ENCODE assay signal across 2 cellular contexts in the genomic region with DNA sequence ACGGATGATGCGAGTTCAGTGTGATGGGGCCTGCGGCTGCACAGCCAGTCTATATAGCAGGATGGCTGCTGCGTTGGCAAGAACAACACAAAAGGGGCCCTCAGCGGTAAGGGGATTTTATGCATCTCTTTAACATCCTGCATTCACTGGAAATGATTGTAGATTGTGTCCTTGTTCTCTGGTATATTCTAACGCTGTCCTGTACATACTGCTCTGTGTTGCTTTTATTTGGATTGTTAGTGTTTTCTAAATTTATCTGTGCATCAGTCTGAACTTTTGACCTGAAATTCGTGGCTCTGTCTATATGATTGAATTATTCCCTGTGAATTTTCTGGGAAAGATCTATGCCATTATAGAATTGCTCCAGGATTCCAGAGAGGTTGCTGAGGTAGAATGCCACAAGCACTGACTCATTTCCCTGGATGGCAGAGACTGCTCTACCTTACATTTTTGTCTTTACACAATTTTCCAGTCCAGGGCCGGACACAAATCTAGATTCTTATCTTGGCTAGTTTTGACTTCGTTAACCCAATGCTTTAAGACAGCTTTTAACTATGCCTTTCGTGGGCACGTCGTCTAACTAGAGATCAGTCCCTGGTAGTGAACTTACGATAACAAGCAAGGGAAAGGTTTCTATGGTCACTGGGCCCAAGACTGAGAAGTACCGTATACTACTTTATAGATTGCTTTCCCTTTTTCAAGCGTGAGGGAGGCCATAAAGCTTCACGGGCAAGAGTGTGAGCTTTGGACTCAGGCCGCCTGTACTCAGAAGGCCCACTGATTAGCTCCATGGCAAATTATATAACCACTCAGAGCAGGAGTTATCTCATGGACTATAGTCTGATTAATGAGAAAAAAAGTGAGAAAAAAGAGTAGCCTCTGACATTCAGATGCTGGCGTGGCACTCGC.
TF ChIP-seq lines count a peak whose summit lies in the region.

A gene with protein sequence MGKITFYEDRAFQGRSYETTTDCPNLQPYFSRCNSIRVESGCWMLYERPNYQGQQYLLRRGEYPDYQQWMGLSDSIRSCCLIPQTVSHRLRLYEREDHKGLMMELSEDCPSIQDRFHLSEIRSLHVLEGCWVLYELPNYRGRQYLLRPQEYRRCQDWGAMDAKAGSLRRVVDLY (minus strand): TSS at position 25 of the 909 bp plus-strand sequence. CDS start 36 bp downstream, outside the sequence.

TF ChIP-seq in HEK293, 187 proteins besides CTCF, POLR2A, EP300 and RAD21:
- TF ChIP-seq ZNF658 (tag by site-specific recombination; IDR thresholded peaks at IDR 0.05) (no peak), TRIM28 (IDR thresholded peaks at IDR 0.05; ENCODE audit: borderline replicate concordance, low read length) (peak; percentile 57; the same call in 1 of the 2 replicates)

TF ChIP-seq in SK-N-SH, 30 proteins besides CTCF, POLR2A, EP300 and RAD21:
- TF ChIP-seq, protein P1, sequence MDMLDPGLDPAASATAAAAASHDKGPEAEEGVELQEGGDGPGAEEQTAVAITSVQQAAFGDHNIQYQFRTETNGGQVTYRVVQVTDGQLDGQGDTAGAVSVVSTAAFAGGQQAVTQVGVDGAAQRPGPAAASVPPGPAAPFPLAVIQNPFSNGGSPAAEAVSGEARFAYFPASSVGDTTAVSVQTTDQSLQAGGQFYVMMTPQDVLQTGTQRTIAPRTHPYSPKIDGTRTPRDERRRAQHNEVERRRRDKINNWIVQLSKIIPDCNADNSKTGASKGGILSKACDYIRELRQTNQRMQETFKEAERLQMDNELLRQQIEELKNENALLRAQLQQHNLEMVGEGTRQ (IDR thresholded peaks at IDR 0.05; ENCODE audit: borderline replicate concordance, low read depth, low read length): no peak
- TF ChIP-seq RCOR1 (IDR thresholded peaks at IDR 0.05; ENCODE audit: low read length) (peak; percentile 43; the same call in 1 of the 2 replicates), ELF1 (IDR thresholded peaks at IDR 0.05) (no peak), SMC3 (IDR thresholded peaks at IDR 0.05; ENCODE audit: low read depth, low read length) (no peak), FOXM1 (IDR thresholded peaks at IDR 0.05; ENCODE audit: low read depth) (no peak), GABPA (IDR thresholded peaks at IDR 0.05; ENCODE audit: low read depth) (no peak), MXI1 (IDR thresholded peaks at IDR 0.05; ENCODE audit: low read depth, low read length) (no peak), FOXJ3 (CRISPR knock-in tag; IDR thresholded peaks at IDR 0.05) (no peak), MEF2A (IDR thresholded peaks at IDR 0.05; ENCODE audit: borderline replicate concordance, low read depth) (no peak), JUND (IDR thresholded peaks at IDR 0.05) (peak; percentile 64), GATA2 (CRISPR knock-in tag; IDR thresholded peaks at IDR 0.05) (peak; percentile 61), TAF1 (IDR thresholded peaks at IDR 0.05; ENCODE audit: borderline replicate concordance, low read depth, low read length) (0 out of 2 replicates have a peak, but pooled peaks have one; percentile 19), TCF12 (IDR thresholded peaks at IDR 0.05) (peak; percentile 51; the same call in 1 of the 2 replicates), RXRA (IDR thresholded peaks at IDR 0.05; ENCODE audit: borderline replicate concordance, low read depth) (peak; percentile 54; the same call in 1 of the 2 replicates), RFX5 (IDR thresholded peaks at IDR 0.05; ENCODE audit: low read length) (no peak), EZH2phosphoT487 (IDR thresholded peaks at IDR 0.05; ENCODE audit: borderline replicate concordance, low read depth) (no peak), POLR2AphosphoS5 (IDR thresholded peaks at IDR 0.05; ENCODE audit: low read depth, low read length) (peak; percentile 33; the same call in 1 of the 2 replicates), YY1 (IDR thresholded peaks at IDR 0.05; ENCODE audit: low read depth) (no peak), FOSL2 (IDR thresholded peaks at IDR 0.05; ENCODE audit: borderline replicate concordance, low read depth) (peak; percentile 63; the same call in 1 of the 2 replicates), CHD2 (IDR thresholded peaks at IDR 0.05; ENCODE audit: low read length, partially characterized antibody) (no peak), NFIC (IDR thresholded peaks at IDR 0.05; ENCODE audit: borderline replicate concordance) (peak; percentile 22; the same call in 1 of the 2 replicates), SIN3A (IDR thresholded peaks at IDR 0.05; ENCODE audit: borderline replicate concordance, low read depth, low read length) (no peak), NRF1 (IDR thresholded peaks at IDR 0.05; ENCODE audit: low read depth, low read length) (no peak), TEAD4 (IDR thresholded peaks at IDR 0.05; ENCODE audit: borderline replicate concordance, insufficient read depth) (no peak)
- TF ChIP-seq, protein P2, sequence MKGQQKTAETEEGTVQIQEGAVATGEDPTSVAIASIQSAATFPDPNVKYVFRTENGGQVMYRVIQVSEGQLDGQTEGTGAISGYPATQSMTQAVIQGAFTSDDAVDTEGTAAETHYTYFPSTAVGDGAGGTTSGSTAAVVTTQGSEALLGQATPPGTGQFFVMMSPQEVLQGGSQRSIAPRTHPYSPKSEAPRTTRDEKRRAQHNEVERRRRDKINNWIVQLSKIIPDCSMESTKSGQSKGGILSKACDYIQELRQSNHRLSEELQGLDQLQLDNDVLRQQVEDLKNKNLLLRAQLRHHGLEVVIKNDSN (IDR thresholded peaks at IDR 0.05; ENCODE audit: borderline replicate concordance, low read depth): no peak
- TF ChIP-seq, protein P3, sequence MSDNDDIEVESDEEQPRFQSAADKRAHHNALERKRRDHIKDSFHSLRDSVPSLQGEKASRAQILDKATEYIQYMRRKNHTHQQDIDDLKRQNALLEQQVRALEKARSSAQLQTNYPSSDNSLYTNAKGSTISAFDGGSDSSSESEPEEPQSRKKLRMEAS (IDR thresholded peaks at IDR 0.05; ENCODE audit: low read depth): no peak
- TF ChIP-seq, protein P4, sequence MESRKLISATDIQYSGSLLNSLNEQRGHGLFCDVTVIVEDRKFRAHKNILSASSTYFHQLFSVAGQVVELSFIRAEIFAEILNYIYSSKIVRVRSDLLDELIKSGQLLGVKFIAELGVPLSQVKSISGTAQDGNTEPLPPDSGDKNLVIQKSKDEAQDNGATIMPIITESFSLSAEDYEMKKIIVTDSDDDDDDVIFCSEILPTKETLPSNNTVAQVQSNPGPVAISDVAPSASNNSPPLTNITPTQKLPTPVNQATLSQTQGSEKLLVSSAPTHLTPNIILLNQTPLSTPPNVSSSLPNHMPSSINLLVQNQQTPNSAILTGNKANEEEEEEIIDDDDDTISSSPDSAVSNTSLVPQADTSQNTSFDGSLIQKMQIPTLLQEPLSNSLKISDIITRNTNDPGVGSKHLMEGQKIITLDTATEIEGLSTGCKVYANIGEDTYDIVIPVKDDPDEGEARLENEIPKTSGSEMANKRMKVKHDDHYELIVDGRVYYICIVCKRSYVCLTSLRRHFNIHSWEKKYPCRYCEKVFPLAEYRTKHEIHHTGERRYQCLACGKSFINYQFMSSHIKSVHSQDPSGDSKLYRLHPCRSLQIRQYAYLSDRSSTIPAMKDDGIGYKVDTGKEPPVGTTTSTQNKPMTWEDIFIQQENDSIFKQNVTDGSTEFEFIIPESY (IDR thresholded peaks at IDR 0.05; ENCODE audit: borderline replicate concordance, low read depth): no peak
- TF ChIP-seq, protein P5, sequence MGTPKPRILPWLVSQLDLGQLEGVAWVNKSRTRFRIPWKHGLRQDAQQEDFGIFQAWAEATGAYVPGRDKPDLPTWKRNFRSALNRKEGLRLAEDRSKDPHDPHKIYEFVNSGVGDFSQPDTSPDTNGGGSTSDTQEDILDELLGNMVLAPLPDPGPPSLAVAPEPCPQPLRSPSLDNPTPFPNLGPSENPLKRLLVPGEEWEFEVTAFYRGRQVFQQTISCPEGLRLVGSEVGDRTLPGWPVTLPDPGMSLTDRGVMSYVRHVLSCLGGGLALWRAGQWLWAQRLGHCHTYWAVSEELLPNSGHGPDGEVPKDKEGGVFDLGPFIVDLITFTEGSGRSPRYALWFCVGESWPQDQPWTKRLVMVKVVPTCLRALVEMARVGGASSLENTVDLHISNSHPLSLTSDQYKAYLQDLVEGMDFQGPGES (IDR thresholded peaks at IDR 0.05; ENCODE audit: low read depth, low read length): no peak
- TF ChIP-seq, protein P6, sequence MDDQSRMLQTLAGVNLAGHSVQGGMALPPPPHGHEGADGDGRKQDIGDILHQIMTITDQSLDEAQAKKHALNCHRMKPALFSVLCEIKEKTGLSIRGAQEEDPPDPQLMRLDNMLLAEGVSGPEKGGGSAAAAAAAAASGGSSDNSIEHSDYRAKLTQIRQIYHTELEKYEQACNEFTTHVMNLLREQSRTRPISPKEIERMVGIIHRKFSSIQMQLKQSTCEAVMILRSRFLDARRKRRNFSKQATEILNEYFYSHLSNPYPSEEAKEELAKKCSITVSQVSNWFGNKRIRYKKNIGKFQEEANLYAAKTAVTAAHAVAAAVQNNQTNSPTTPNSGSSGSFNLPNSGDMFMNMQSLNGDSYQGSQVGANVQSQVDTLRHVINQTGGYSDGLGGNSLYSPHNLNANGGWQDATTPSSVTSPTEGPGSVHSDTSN (IDR thresholded peaks at IDR 0.05): peak; percentile 50
- TF ChIP-seq, protein P7, sequence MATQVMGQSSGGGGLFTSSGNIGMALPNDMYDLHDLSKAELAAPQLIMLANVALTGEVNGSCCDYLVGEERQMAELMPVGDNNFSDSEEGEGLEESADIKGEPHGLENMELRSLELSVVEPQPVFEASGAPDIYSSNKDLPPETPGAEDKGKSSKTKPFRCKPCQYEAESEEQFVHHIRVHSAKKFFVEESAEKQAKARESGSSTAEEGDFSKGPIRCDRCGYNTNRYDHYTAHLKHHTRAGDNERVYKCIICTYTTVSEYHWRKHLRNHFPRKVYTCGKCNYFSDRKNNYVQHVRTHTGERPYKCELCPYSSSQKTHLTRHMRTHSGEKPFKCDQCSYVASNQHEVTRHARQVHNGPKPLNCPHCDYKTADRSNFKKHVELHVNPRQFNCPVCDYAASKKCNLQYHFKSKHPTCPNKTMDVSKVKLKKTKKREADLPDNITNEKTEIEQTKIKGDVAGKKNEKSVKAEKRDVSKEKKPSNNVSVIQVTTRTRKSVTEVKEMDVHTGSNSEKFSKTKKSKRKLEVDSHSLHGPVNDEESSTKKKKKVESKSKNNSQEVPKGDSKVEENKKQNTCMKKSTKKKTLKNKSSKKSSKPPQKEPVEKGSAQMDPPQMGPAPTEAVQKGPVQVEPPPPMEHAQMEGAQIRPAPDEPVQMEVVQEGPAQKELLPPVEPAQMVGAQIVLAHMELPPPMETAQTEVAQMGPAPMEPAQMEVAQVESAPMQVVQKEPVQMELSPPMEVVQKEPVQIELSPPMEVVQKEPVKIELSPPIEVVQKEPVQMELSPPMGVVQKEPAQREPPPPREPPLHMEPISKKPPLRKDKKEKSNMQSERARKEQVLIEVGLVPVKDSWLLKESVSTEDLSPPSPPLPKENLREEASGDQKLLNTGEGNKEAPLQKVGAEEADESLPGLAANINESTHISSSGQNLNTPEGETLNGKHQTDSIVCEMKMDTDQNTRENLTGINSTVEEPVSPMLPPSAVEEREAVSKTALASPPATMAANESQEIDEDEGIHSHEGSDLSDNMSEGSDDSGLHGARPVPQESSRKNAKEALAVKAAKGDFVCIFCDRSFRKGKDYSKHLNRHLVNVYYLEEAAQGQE (IDR thresholded peaks at IDR 0.05; ENCODE audit: low read depth, low read length): 0 out of 2 replicates have a peak, but pooled peaks have one; percentile 41
